In genomic region chr2:10300997-10301945, GRCh38 we compare ENCODE assay signal across 1 cellular context.
TF ChIP-seq lines count a peak whose summit lies in the region.

No MANE protein-coding gene starts in this region.

TF ChIP-seq in HepG2, 621 proteins besides CTCF, POLR2A, EP300 and RAD21 (continued from another document and continues in another):
- TF ChIP-seq TRAFD1 (CRISPR knock-in tag; IDR thresholded peaks at IDR 0.05; ENCODE audit: borderline replicate concordance) (0 out of 2 replicates have a peak, but pooled peaks have one; percentile 7), KAT2B (IDR thresholded peaks at IDR 0.05; ENCODE audit: borderline replicate concordance, low read depth, low read length) (no peak), TBP (CRISPR knock-in tag; IDR thresholded peaks at IDR 0.05) (no peak), JUND (CRISPR knock-in tag; IDR thresholded peaks at IDR 0.05) (peak; percentile 24; the same call in 1 of the 2 replicates), CSRNP2 (CRISPR knock-in tag; conservative IDR thresholded peaks at IDR 0.05; ENCODE audit: low read depth) (no peak), PHF20 (CRISPR knock-in tag; IDR thresholded peaks at IDR 0.05) (no peak; the same call in 1 of the 2 replicates), ARHGAP35 (CRISPR knock-in tag; IDR thresholded peaks at IDR 0.05; ENCODE audit: borderline replicate concordance) (no peak; the same call in 1 of the 2 replicates), ZNF124 (CRISPR knock-in tag; IDR thresholded peaks at IDR 0.05) (no peak), ATF7-NPFF (CRISPR knock-in tag; IDR thresholded peaks at IDR 0.05; ENCODE audit: low read depth) (peak; percentile 84), POLR2AphosphoS5 (IDR thresholded peaks at IDR 0.05; ENCODE audit: low read depth, low read length) (peak; percentile 83), ZNF839 (CRISPR knock-in tag; IDR thresholded peaks at IDR 0.05; ENCODE audit: borderline replicate concordance) (peak; percentile 49; the same call in 1 of the 2 replicates), ZNF75D (CRISPR knock-in tag; IDR thresholded peaks at IDR 0.05; ENCODE audit: borderline replicate concordance) (no peak), HCFC1 (IDR thresholded peaks at IDR 0.05; ENCODE audit: low read depth, low read length) (no peak), ZNF749 (CRISPR knock-in tag; IDR thresholded peaks at IDR 0.05; ENCODE audit: borderline replicate concordance) (no peak; the same call in 1 of the 2 replicates), ATAD3A (CRISPR knock-in tag; IDR thresholded peaks at IDR 0.05) (no peak), ZNF510 (CRISPR knock-in tag; IDR thresholded peaks at IDR 0.05; ENCODE audit: low read depth) (peak; percentile 74; the same call in 1 of the 2 replicates), MED13 (CRISPR knock-in tag; IDR thresholded peaks at IDR 0.05) (peak; percentile 0; the same call in 1 of the 2 replicates), NR2C2 (CRISPR knock-in tag; IDR thresholded peaks at IDR 0.05; ENCODE audit: borderline replicate concordance) (peak; percentile 72), ZBTB42 (CRISPR knock-in tag; IDR thresholded peaks at IDR 0.05) (peak; percentile 1; the same call in 1 of the 2 replicates), TGIF2 (CRISPR knock-in tag; IDR thresholded peaks at IDR 0.05) (peak; percentile 79; the same call in 1 of the 2 replicates), ZKSCAN5 (CRISPR knock-in tag; IDR thresholded peaks at IDR 0.05) (0 out of 2 replicates have a peak, but pooled peaks have one; percentile 34), BRCA1 (CRISPR knock-in tag; IDR thresholded peaks at IDR 0.05) (0 out of 2 replicates have a peak, but pooled peaks have one; percentile 64), ZNF263 (CRISPR knock-in tag; IDR thresholded peaks at IDR 0.05) (peak; percentile 77), MAF1 (CRISPR knock-in tag; IDR thresholded peaks at IDR 0.05; ENCODE audit: borderline replicate concordance) (peak; percentile 45; the same call in 1 of the 2 replicates), ZBTB8A (CRISPR knock-in tag; IDR thresholded peaks at IDR 0.05; ENCODE audit: borderline replicate concordance, low read depth) (peak; percentile 37; the same call in 1 of the 2 replicates), ZNF446 (CRISPR knock-in tag; IDR thresholded peaks at IDR 0.05) (peak; percentile 52), ZNF230 (CRISPR knock-in tag; IDR thresholded peaks at IDR 0.05) (peak; percentile 89), ZSCAN29 (CRISPR knock-in tag; conservative IDR thresholded peaks at IDR 0.05) (peak; percentile 77), ZNF326 (CRISPR knock-in tag; IDR thresholded peaks at IDR 0.05; ENCODE audit: borderline replicate concordance) (no peak), ZBTB33 (CRISPR knock-in tag; IDR thresholded peaks at IDR 0.05) (peak; percentile 13; the same call in 1 of the 2 replicates), RNF2 (conservative IDR thresholded peaks at IDR 0.05; ENCODE audit: low read depth) (no peak), ZSCAN31 (CRISPR knock-in tag; IDR thresholded peaks at IDR 0.05; ENCODE audit: low read depth) (peak; percentile 57; the same call in 1 of the 2 replicates), E2F5 (CRISPR knock-in tag; conservative IDR thresholded peaks at IDR 0.05) (no peak), KLF11 (CRISPR knock-in tag; IDR thresholded peaks at IDR 0.05) (0 out of 2 replicates have a peak, but pooled peaks have one; percentile 62), NFIC (IDR thresholded peaks at IDR 0.05; ENCODE audit: low read length) (peak; percentile 72), ZSCAN25 (CRISPR knock-in tag; IDR thresholded peaks at IDR 0.05) (peak; percentile 52), ZNF331 (CRISPR knock-in tag; IDR thresholded peaks at IDR 0.05) (peak; percentile 53; the same call in 1 of the 2 replicates), ZFP36L2 (CRISPR knock-in tag; IDR thresholded peaks at IDR 0.05) (0 out of 2 replicates have a peak, but pooled peaks have one; percentile 6), ZMYM2 (CRISPR knock-in tag; IDR thresholded peaks at IDR 0.05) (peak; percentile 86), ERF (CRISPR knock-in tag; IDR thresholded peaks at IDR 0.05) (peak; percentile 65), ZNF775 (CRISPR knock-in tag; IDR thresholded peaks at IDR 0.05; ENCODE audit: borderline replicate concordance) (peak; percentile 81), SAFB2 (CRISPR knock-in tag; IDR thresholded peaks at IDR 0.05; ENCODE audit: borderline replicate concordance, low read depth) (no peak; the same call in 1 of the 2 replicates), TAF15 (IDR thresholded peaks at IDR 0.05; ENCODE audit: low read depth, low read length, poor library complexity, severe bottlenecking) (no peak), ZFP90 (CRISPR knock-in tag; IDR thresholded peaks at IDR 0.05; ENCODE audit: borderline replicate concordance) (peak; percentile 94; the same call in 1 of the 2 replicates), SPEN (CRISPR knock-in tag; IDR thresholded peaks at IDR 0.05; ENCODE audit: low read depth) (peak; percentile 73), ZNF629 (CRISPR knock-in tag; conservative IDR thresholded peaks at IDR 0.05) (peak; percentile 32), SSRP1 (CRISPR knock-in tag; IDR thresholded peaks at IDR 0.05) (0 out of 2 replicates have a peak, but pooled peaks have one; percentile 35), AKAP8 (CRISPR knock-in tag; IDR thresholded peaks at IDR 0.05) (no peak), PHF8 (CRISPR knock-in tag; IDR thresholded peaks at IDR 0.05) (no peak), ZNF101 (CRISPR knock-in tag; IDR thresholded peaks at IDR 0.05; ENCODE audit: borderline replicate concordance, low read depth) (no peak), NFYB (CRISPR knock-in tag; IDR thresholded peaks at IDR 0.05) (0 out of 2 replicates have a peak, but pooled peaks have one; percentile 7), ZNF205 (CRISPR knock-in tag; IDR thresholded peaks at IDR 0.05) (peak; percentile 68; the same call in 1 of the 2 replicates), ZC3H4 (CRISPR knock-in tag; IDR thresholded peaks at IDR 0.05; ENCODE audit: borderline replicate concordance) (peak; percentile 55; the same call in 1 of the 2 replicates), PCBP2 (optimal IDR thresholded peaks at IDR 0.05; ENCODE audit: low read depth, low read length, poor library complexity, severe bottlenecking) (no peak)
- TF ChIP-seq, protein P1, sequence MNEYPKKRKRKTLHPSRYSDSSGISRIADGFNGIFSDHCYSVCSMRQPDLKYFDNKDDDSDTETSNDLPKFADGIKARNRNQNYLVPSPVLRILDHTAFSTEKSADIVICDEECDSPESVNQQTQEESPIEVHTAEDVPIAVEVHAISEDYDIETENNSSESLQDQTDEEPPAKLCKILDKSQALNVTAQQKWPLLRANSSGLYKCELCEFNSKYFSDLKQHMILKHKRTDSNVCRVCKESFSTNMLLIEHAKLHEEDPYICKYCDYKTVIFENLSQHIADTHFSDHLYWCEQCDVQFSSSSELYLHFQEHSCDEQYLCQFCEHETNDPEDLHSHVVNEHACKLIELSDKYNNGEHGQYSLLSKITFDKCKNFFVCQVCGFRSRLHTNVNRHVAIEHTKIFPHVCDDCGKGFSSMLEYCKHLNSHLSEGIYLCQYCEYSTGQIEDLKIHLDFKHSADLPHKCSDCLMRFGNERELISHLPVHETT (CRISPR knock-in tag; conservative IDR thresholded peaks at IDR 0.05): peak; percentile 56
- TF ChIP-seq, protein P2, sequence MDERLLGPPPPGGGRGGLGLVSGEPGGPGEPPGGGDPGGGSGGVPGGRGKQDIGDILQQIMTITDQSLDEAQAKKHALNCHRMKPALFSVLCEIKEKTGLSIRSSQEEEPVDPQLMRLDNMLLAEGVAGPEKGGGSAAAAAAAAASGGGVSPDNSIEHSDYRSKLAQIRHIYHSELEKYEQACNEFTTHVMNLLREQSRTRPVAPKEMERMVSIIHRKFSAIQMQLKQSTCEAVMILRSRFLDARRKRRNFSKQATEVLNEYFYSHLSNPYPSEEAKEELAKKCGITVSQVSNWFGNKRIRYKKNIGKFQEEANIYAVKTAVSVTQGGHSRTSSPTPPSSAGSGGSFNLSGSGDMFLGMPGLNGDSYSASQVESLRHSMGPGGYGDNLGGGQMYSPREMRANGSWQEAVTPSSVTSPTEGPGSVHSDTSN (CRISPR knock-in tag; IDR thresholded peaks at IDR 0.05): no peak
- TF ChIP-seq, protein P3, sequence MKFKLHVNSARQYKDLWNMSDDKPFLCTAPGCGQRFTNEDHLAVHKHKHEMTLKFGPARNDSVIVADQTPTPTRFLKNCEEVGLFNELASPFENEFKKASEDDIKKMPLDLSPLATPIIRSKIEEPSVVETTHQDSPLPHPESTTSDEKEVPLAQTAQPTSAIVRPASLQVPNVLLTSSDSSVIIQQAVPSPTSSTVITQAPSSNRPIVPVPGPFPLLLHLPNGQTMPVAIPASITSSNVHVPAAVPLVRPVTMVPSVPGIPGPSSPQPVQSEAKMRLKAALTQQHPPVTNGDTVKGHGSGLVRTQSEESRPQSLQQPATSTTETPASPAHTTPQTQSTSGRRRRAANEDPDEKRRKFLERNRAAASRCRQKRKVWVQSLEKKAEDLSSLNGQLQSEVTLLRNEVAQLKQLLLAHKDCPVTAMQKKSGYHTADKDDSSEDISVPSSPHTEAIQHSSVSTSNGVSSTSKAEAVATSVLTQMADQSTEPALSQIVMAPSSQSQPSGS (CRISPR knock-in tag; IDR thresholded peaks at IDR 0.05): peak; percentile 75; the same call in 1 of the 2 replicates
- TF ChIP-seq, protein P4, sequence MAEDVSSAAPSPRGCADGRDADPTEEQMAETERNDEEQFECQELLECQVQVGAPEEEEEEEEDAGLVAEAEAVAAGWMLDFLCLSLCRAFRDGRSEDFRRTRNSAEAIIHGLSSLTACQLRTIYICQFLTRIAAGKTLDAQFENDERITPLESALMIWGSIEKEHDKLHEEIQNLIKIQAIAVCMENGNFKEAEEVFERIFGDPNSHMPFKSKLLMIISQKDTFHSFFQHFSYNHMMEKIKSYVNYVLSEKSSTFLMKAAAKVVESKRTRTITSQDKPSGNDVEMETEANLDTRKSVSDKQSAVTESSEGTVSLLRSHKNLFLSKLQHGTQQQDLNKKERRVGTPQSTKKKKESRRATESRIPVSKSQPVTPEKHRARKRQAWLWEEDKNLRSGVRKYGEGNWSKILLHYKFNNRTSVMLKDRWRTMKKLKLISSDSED (CRISPR knock-in tag; IDR thresholded peaks at IDR 0.05): no peak; the same call in 1 of the 2 replicates
- TF ChIP-seq, protein P5, sequence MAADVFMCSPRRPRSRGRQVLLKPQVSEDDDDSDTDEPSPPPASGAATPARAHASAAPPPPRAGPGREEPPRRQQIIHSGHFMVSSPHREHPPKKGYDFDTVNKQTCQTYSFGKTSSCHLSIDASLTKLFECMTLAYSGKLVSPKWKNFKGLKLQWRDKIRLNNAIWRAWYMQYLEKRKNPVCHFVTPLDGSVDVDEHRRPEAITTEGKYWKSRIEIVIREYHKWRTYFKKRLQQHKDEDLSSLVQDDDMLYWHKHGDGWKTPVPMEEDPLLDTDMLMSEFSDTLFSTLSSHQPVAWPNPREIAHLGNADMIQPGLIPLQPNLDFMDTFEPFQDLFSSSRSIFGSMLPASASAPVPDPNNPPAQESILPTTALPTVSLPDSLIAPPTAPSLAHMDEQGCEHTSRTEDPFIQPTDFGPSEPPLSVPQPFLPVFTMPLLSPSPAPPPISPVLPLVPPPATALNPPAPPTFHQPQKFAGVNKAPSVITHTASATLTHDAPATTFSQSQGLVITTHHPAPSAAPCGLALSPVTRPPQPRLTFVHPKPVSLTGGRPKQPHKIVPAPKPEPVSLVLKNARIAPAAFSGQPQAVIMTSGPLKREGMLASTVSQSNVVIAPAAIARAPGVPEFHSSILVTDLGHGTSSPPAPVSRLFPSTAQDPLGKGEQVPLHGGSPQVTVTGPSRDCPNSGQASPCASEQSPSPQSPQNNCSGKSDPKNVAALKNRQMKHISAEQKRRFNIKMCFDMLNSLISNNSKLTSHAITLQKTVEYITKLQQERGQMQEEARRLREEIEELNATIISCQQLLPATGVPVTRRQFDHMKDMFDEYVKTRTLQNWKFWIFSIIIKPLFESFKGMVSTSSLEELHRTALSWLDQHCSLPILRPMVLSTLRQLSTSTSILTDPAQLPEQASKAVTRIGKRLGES (CRISPR knock-in tag; IDR thresholded peaks at IDR 0.05; ENCODE audit: borderline replicate concordance): no peak
